ENCODE assay signal across 9 cellular contexts in genomic region chr6:52993461-52993860, GRCh38. TPM values are rescaled to one million over a fixed set of nuclear protein-coding genes. Genes with fewer than 3 reads are reported as not detected.
DNase-seq lines count a peak whose midpoint lies in the region; ATAC-seq and TF ChIP-seq lines count a peak whose summit lies in the region.
"Had no signal": no experiment of that assay in that cellular context is flagged by ENCODE, and none has a peak within 500 bp of the region (broad histone marks: within the 10 kb centered on the region; RNA-seq: fewer than 3 reads in every experiment).

No MANE protein-coding gene starts in this region.

- H3K4me2 ChIP-seq in IMR-90 (ENCODE audit: low read depth, low read length) (peak overlapping the region; percentile 77), mesendoderm (ENCODE audit: low read length) (no peak overlapping the region)

- H2BK15ac ChIP-seq in IMR-90 (ENCODE audit: low read depth, low read length), result no peak overlapping the region
- no peak overlapping the region for H2BK15ac ChIP-seq in mesendoderm (replicated peaks; ENCODE audit: low read depth)

- H3K27me3 Mint-ChIP-seq in naive B cell, result peaks cover 0 to 5% (median 0%) of the 10 kb centered on the region in 3 donors

- H3K9ac ChIP-seq in IMR-90 (ENCODE audit: low read depth, low read length) (peak overlapping the region; percentile 91), mesendoderm (ENCODE audit: low read length) (no peak overlapping the region)

- TSS peak; percentile 30 for BruUV-seq in IMR-90 (replicated peaks; lab: Mats Ljungman, UMichigan)

- H3K4me1 ChIP-seq in IMR-90 (ENCODE audit: control insufficient read depth, insufficient read depth, low read length), result peaks cover 8% of the 10 kb centered on the region
- no peaks in the 10 kb centered on the region for H3K4me1 ChIP-seq in mesendoderm (ENCODE audit: control insufficient read depth, low read depth, low read length)

- peak overlapping the region; percentile 88; the same call in 1 of the 2 replicates for H3K27ac ChIP-seq in IMR-90 (ENCODE audit: insufficient read depth, low read length)
- peak overlapping the region; percentile 91 to 99 (median 98) for H3K27ac ChIP-seq in dorsolateral prefrontal cortex
- no peak overlapping the region for H3K27ac ChIP-seq in mesendoderm (ENCODE audit: low read depth, low read length)

- no peak overlapping the region; the same call in 1 of the 2 replicates for H3K14ac ChIP-seq in IMR-90 (replicated peaks; ENCODE audit: low read depth, low read length)

- TF ChIP-seq POLR2A in IMR-90 (IDR thresholded peaks at IDR 0.05; ENCODE audit: low read depth, low read length), result no peak

- no peaks in the 10 kb centered on the region for H3K27me3 ChIP-seq in IMR-90 (ENCODE audit: control insufficient read depth, insufficient read depth, low read length)
- H3K27me3 ChIP-seq in dorsolateral prefrontal cortex, result no peaks in the 10 kb centered on the region
- H3K27me3 ChIP-seq in mesendoderm (ENCODE audit: insufficient read depth, low read length, poor library complexity), result no peaks in the 10 kb centered on the region

- no peaks in the 10 kb centered on the region for H4K20me1 ChIP-seq in IMR-90 (ENCODE audit: insufficient read depth, low read length)

- dilution Hi-C loops in IMR-90 (cut with HindIII; ENCODE audit: low sequenced_read_pairs, unreplicated experiment), result no loop called here

- intact Hi-C loops in IMR-90 (cut with micrococcal nuclease), result loop anchor here (5.0 kb wide), 1 partner anchor 176 kb away; no protein-coding TSS in a partner anchor
- intact Hi-C loops in dorsolateral prefrontal cortex (cut with DNase I), result loop anchor here (5.0 to 10.0 kb wide), 2 partner anchors 109 to 111 kb away; no protein-coding TSS in a partner anchor

- H3K36me3 ChIP-seq in IMR-90 (ENCODE audit: control insufficient read depth, insufficient read depth, low read length) (peaks cover 2% of the 10 kb centered on the region; the same call in 1 of the 2 replicates), mesendoderm (ENCODE audit: control insufficient read depth, insufficient read depth, low read length) (no peaks in the 10 kb centered on the region)

- DNase-seq in AG04449 (ENCODE audit: low read depth, low spot score) (no peak), IMR-90 (no peak), dorsolateral prefrontal cortex (no peak), naive B cell (no peak), NCI-H1048 (lab: John Stamatoyannopoulos, UW) (no peak), mesendoderm (no peak)
- DNase-seq in stimulated activated CD4-positive, alpha-beta T cell treated with anti-CD3 and anti-CD28 coated beads, Interleukin-4, amount 100 ng/mL, for 24 hours, result no peak
- DNase-seq: T-cell had no signal

- ATAC-seq in IMR-90 (ENCODE audit: low read depth) (no peak), naive B cell (ENCODE audit: low read depth in 2 of 2) (no peak), GM21529 (IDR thresholded peaks at IDR 0.05; ENCODE audit: unreplicated experiment) (no peak)
- ATAC-seq: T-cell had no signal

- H4K91ac ChIP-seq in IMR-90 (ENCODE audit: insufficient read depth, low read depth, low read length), result no peak overlapping the region

- H3K27ac Mint-ChIP-seq in naive B cell, result peak overlapping the region in 2 of 6 donors; percentile 56 to 68
- H3K27ac Mint-ChIP-seq: T-cell had no signal

- TF ChIP-seq RAD21 in IMR-90 (IDR thresholded peaks at IDR 0.05; ENCODE audit: low read length), result no peak

- POLR2A ChIA-PET in AG04449 (lab: Yijun Ruan, JAX) (interaction anchor here (0.9 kb wide), 1 partner anchor 116 kb away, joined by 3 read pairs; no protein-coding TSS in a partner anchor), IMR-90 (lab: Charles Lee; ENCODE audit: unreplicated experiment) (no interaction called here)

- H3K23ac ChIP-seq in IMR-90 (ENCODE audit: low read depth, low read length) (no peak overlapping the region), mesendoderm (ENCODE audit: low read length) (no peak overlapping the region)

- H2AFZ ChIP-seq in IMR-90 (replicated peaks; ENCODE audit: low read length, poor library complexity), result no peak overlapping the region

- peaks cover 6% of the 10 kb centered on the region for H3K9me1 ChIP-seq in IMR-90 (ENCODE audit: insufficient read depth, low read length)

- peaks cover 6 to 19% of the 10 kb centered on the region in 2 experiments; a peak in 2 of 4 replicates for H3K79me1 ChIP-seq in IMR-90 (ENCODE audit: low read depth in 1 of 2, low read length in 2 of 2)
- H3K79me1 ChIP-seq in mesendoderm (ENCODE audit: low read length), result peaks cover 2% of the 10 kb centered on the region

- no peak overlapping the region for H2AK9ac ChIP-seq in IMR-90 (replicated peaks; ENCODE audit: low read depth, low read length, poor library complexity)

- H3K4me3 ChIP-seq in AG04449 (ENCODE audit: low read depth, low read length) (peak overlapping the region; percentile 84), IMR-90 (ENCODE audit: insufficient read depth, low read depth, low read length) (peak overlapping the region; percentile 14; the same call in 1 of the 2 replicates), dorsolateral prefrontal cortex (peak overlapping the region; percentile 64 to 98 (median 85)), mesendoderm (ENCODE audit: low read length) (no peak overlapping the region)

- H3K4ac ChIP-seq in IMR-90 (ENCODE audit: low read depth, low read length) (peak overlapping the region; percentile 17; the same call in 1 of the 2 replicates), mesendoderm (ENCODE audit: low read depth, low read length) (no peak overlapping the region)

- H4K5ac ChIP-seq in IMR-90 (ENCODE audit: low read depth, low read length), result no peak overlapping the region; the same call in 1 of the 2 replicates
- H4K5ac ChIP-seq in mesendoderm (ENCODE audit: low read length), result no peak overlapping the region

- no peak overlapping the region for H3K56ac ChIP-seq in IMR-90 (ENCODE audit: extremely low read depth, insufficient read depth, low read length)
- no peak overlapping the region for H3K56ac ChIP-seq in mesendoderm (ENCODE audit: low read length)

- in situ Hi-C loops in IMR-90 (cut with MboI; ENCODE audit: low sequenced_read_pairs), result loop anchor here (5.0 kb wide), 1 partner anchor 586 kb away; no protein-coding TSS in a partner anchor

- peak overlapping the region; percentile 6; the same call in 1 of the 2 replicates for H2BK20ac ChIP-seq in IMR-90 (ENCODE audit: low read depth, low read length)

- H4K8ac ChIP-seq in IMR-90 (ENCODE audit: low read depth in 2 of 2, low read length in 2 of 2) (peak overlapping the region; percentile 49 to 61; a peak in 3 of 4 replicates), mesendoderm (ENCODE audit: low read depth, low read length) (no peak overlapping the region)

- CTCF ChIA-PET in AG04449 (lab: Yijun Ruan, JAX) (interaction anchor here (0.7 to 6.1 kb wide), 13 partner anchors 8 to 588 kb away, joined by 3 to 60 read pairs (median 6); partner anchors contain the start of gene FBXO9), IMR-90 (lab: Yijun Ruan, JAX) (interaction anchor here (1.0 to 1.4 kb wide), 3 partner anchors 61 to 651 kb away, joined by 3 read pairs; no protein-coding TSS in a partner anchor)

- H3K36me3 Mint-ChIP-seq in naive B cell, result peaks cover 0 to 6% of the 10 kb centered on the region in 2 donors
- H3K36me3 Mint-ChIP-seq: T-cell had no signal

- H2BK120ac ChIP-seq in IMR-90 (ENCODE audit: low read depth, low read length) (peak overlapping the region; percentile 58; the same call in 1 of the 2 replicates), mesendoderm (ENCODE audit: low read depth, low read length) (no peak overlapping the region)

- H2BK5ac ChIP-seq in IMR-90 (ENCODE audit: low read depth, low read length, poor library complexity, severe bottlenecking), result peak overlapping the region; percentile 81
- H2BK5ac ChIP-seq in mesendoderm (ENCODE audit: low read length), result no peak overlapping the region

- no peak for TF ChIP-seq CTCF in AG04449 (IDR thresholded peaks at IDR 0.05; ENCODE audit: insufficient read depth, low read length, missing control alignments)
- TF ChIP-seq CTCF in IMR-90 (conservative IDR thresholded peaks at IDR 0.05; ENCODE audit: low read depth, low read length), result no peak
- TF ChIP-seq CTCF in dorsolateral prefrontal cortex (IDR thresholded peaks at IDR 0.05 in 54 of 56, conservative IDR thresholded peaks at IDR 0.05 in 2 of 56; ENCODE audit: low read depth in 1 of 56, partially characterized antibody in 56 of 56), result peak in 1 of 56 donors; percentile 5

- no peaks in the 10 kb centered on the region for H3K9me3 ChIP-seq in IMR-90 (ENCODE audit: control insufficient read depth, insufficient read depth, low read length)

- peak overlapping the region in 5 of 8 donors; percentile 60 to 98 (median 97) for H3K4me3 Mint-ChIP-seq in naive B cell

- peaks cover 23 to 31% (median 26%) of the 10 kb centered on the region in 3 donors for H3K4me1 Mint-ChIP-seq in naive B cell

- no peaks in the 10 kb centered on the region for H3K79me2 ChIP-seq in mesendoderm (ENCODE audit: control insufficient read depth, insufficient read depth, low read length)

- WGBS in IMR-90 (ENCODE audit: extremely low coverage in 2 of 2, insufficient read length in 1 of 2), 2 experiments, result no CpG with 5 or more reads among the region's 2 CpGs
- no CpG with 5 or more reads among the region's 2 CpGs for WGBS in mesendoderm (ENCODE audit: extremely low coverage, insufficient coverage, low lambda C conversion rate)

- H2AK5ac ChIP-seq in IMR-90 (ENCODE audit: low read depth, low read length) (no peak overlapping the region), mesendoderm (ENCODE audit: low read length) (no peak overlapping the region)

- peak overlapping the region; percentile 28 for H3K18ac ChIP-seq in IMR-90 (ENCODE audit: low read depth, low read length)
- H3K18ac ChIP-seq in mesendoderm (ENCODE audit: low read length), result no peak overlapping the region

- peaks cover 0 to 7% (median 0%) of the 10 kb centered on the region in 7 donors for H3K9me3 Mint-ChIP-seq in naive B cell
- H3K9me3 Mint-ChIP-seq: T-cell had no signal

TF ChIP-seq in IMR-90, 13 proteins besides CTCF, POLR2A, EP300 and RAD21 (continues in another document):
- TF ChIP-seq ELK1 (IDR thresholded peaks at IDR 0.05; ENCODE audit: borderline replicate concordance, low read depth, low read length), result no peak

RNA-seq across cellular contexts. Expression of gene GSTA4, which starts 1.6 kb away (rescaled TPM):
- total RNA-seq in IMR-90 (2012; rRNA removed) (26.9 and 35.8 TPM in 2 replicates), dorsolateral prefrontal cortex (10 to 100 TPM; 26.7 to 82.7 (median 57.8) TPM)
- polyA plus RNA-seq in IMR-90 (2012; rRNA removed) (29.6 and 35.6 TPM in 2 replicates), naive B cell (ENCODE audit: low read depth in 6 of 6) (10 to 100 TPM in 2 of 6 donors, 1 to 10 TPM in 4; 6.7 to 16.1 (median 8.3) TPM)
- 7.6 and 12.7 TPM in 2 replicates for polyA plus RNA-seq in IMR-90 (2012; cell fraction: cytosol; rRNA removed)
- 4.2 and 41.9 TPM in 2 replicates for polyA plus RNA-seq in IMR-90 (2012; cell fraction: nucleus; rRNA removed; ENCODE audit: low replicate concordance)
- 9.4 TPM for polyA plus RNA-seq in mesendoderm (2013, experiment 1 of 2)
- polyA plus RNA-seq in mesendoderm (2013, experiment 2 of 2), result 9.3 TPM
